ENCODE assay signal across 15 cellular contexts in the genomic region with DNA sequence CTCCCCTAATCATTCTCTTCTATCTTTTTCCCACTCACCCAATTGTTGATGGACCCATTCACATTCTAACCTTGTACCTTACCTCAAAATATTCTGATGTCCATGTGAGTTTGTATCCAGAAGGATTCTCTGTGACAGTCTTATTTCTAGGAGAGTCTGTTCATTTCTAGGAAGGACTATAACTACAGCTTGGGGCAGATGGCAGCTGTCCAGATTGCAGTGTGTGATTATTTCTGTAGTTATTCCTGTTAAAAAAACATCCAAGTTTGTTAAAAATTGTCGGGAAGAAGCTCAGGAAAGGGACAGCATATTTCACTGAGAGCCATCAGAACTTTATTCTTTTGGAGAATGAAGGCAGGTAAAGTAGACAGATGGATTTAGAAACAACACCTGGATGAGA.
A peak's percentile ranks its signal among the peaks of the same experiment; 100 is the strongest.
DNase-seq lines count a peak whose midpoint lies in the region; ATAC-seq and TF ChIP-seq lines count a peak whose summit lies in the region.
"Had no signal": no experiment of that assay in that cellular context is flagged by ENCODE, and none has a peak within 500 bp of the region (broad histone marks: within the 10 kb centered on the region; RNA-seq: fewer than 3 reads in every experiment).

No MANE protein-coding gene starts in this region.

- no peak for ATAC-seq in left ventricle myocardium superior
- ATAC-seq in SK-N-SH treated with all-trans-retinoic acid at 6 μM for 48 hours = no peak
- no peak for ATAC-seq in HG03442 (IDR thresholded peaks at IDR 0.05; ENCODE audit: unreplicated experiment)
- ATAC-seq: HCT116 had no signal

- no peak overlapping the region for H3K4me3 ChIP-seq in foreskin fibroblast (ENCODE audit: low read depth in 1 of 2, low read length in 2 of 2)

- no peak for TF ChIP-seq CTCF in foreskin fibroblast (IDR thresholded peaks at IDR 0.05; ENCODE audit: low read depth, low read length)

- peak overlapping the region; percentile 60 for H3K27ac ChIP-seq in caudate nucleus (ENCODE audit: low read depth, low read length)
- H3K27ac ChIP-seq: C4-2B had no signal

- DNase-seq in M059J (ENCODE audit: low read depth) (peak; percentile 51), caudate nucleus (lab: John Stamatoyannopoulos, UW) (no peak), foreskin fibroblast (peak; percentile 26 to 77), left ventricle myocardium superior (no peak)
- DNase-seq in activated CD4-positive, alpha-beta T cell treated with anti-CD3 and anti-CD28 coated beads, Interleukin-2, amount 50 U/mL, for 1 hour = no peak
- DNase-seq: MV-4-11; NCI-H1417; NCI-H187 treated with DMSO at 0.1 percent for 48 hours; NCI-H69; NK-92 treated with Interleukin-12 subunit alpha and Interleukin-12 subunit beta, amount 100 ng/mL, for 24 hours; SHP77 treated with DMSO at 0.1 percent for 48 hours had no signal

- intact Hi-C loops in left ventricle myocardium superior (cut with micrococcal nuclease) = no loop called here

TF ChIP-seq in SK-N-SH treated with all-trans-retinoic acid at 6 μM for 48 hours, 23 proteins besides CTCF, POLR2A, EP300 and RAD21:
- no peak for TF ChIP-seq ZNF70 (CRISPR knock-in tag; IDR thresholded peaks at IDR 0.05)
- no peak for TF ChIP-seq RARB (CRISPR knock-in tag; IDR thresholded peaks at IDR 0.05)
- TF ChIP-seq ZFP3 (CRISPR knock-in tag; IDR thresholded peaks at IDR 0.05) = no peak
- TF ChIP-seq BACH2 (CRISPR knock-in tag; IDR thresholded peaks at IDR 0.05; ENCODE audit: borderline replicate concordance) = no peak
- TF ChIP-seq ESRRG (CRISPR knock-in tag; IDR thresholded peaks at IDR 0.05) = no peak
- TF ChIP-seq, protein P1, sequence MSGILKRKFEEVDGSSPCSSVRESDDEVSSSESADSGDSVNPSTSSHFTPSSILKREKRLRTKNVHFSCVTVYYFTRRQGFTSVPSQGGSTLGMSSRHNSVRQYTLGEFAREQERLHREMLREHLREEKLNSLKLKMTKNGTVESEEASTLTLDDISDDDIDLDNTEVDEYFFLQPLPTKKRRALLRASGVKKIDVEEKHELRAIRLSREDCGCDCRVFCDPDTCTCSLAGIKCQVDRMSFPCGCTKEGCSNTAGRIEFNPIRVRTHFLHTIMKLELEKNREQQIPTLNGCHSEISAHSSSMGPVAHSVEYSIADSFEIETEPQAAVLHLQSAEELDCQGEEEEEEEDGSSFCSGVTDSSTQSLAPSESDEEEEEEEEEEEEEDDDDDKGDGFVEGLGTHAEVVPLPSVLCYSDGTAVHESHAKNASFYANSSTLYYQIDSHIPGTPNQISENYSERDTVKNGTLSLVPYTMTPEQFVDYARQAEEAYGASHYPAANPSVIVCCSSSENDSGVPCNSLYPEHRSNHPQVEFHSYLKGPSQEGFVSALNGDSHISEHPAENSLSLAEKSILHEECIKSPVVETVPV (CRISPR knock-in tag; IDR thresholded peaks at IDR 0.05) = no peak

Comparison
In these comparisons a context has a peak if more than half of its experiments do, and no peak if none do; other contexts are left out.
1. DNase-seq: peak in M059J (single experiment) and foreskin fibroblast (2 of 2); none in caudate nucleus (0 of 61), left ventricle myocardium superior (single experiment) and activated CD4-positive, alpha-beta T cell treated with anti-CD3 and anti-CD28 coated beads, Interleukin-2, amount 50 U/mL, for 1 hour (single experiment).